25 cellular contexts compared by ENCODE assay signal in the genomic region with DNA sequence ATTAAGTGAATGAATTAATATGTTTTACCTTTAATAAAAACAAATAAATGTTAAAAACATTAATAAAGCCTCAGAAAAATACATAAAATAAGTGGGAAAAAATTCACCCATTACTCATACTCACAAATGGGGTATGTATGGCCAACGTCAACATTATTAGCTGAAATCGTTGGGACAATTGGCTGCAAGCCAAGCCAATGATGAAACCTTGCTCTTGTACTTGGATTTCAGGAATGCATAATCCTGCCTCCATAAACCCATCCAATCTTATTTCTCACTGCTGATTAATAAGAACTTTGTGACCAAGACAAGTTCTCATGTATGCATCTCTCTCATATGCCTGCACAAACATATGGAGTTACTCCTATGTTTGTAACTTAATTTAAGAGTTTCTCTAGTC. TPM values are rescaled to one million over a fixed set of nuclear protein-coding genes. Genes with fewer than 3 reads are reported as not detected.
A peak's percentile ranks its signal among the peaks of the same experiment; 100 is the strongest.
DNase-seq lines count a peak whose midpoint lies in the region; ATAC-seq and TF ChIP-seq lines count a peak whose summit lies in the region.
"Had no signal": no experiment of that assay in that cellular context is flagged by ENCODE, and none has a peak within 500 bp of the region (broad histone marks: within the 10 kb centered on the region; RNA-seq: fewer than 3 reads in every experiment).

No MANE protein-coding gene starts in this region.

- H3K4me1 Mint-ChIP-seq in natural killer cell treated with Interleukin-12 subunit alpha and Interleukin-12 subunit beta and Interleukin-15 and Interleukin-18, amount 100 ng/mL, for 72 hours (ENCODE audit: low read depth in 2 of 2) = no peaks in the 10 kb centered on the region
- H3K4me1 Mint-ChIP-seq: activated naive CD8-positive, alpha-beta T cell treated with anti-CD3 and anti-CD28 coated beads, Interleukin-2, amount 10 ng/mL, durations not matched to agents 7 days and 5 days; stimulated activated naive B cell treated with anti-CD40 and anti-IgM and Interleukin-4, amounts not matched to agents 10 μg/mL and 1 μg/mL and 100 μg/mL, for 72 hours had no signal

- no peaks in the 10 kb centered on the region for H3K36me3 Mint-ChIP-seq in natural killer cell treated with Interleukin-12 subunit alpha and Interleukin-12 subunit beta and Interleukin-15 and Interleukin-18, amount 100 ng/mL, for 72 hours
- H3K36me3 Mint-ChIP-seq: activated naive CD8-positive, alpha-beta T cell treated with anti-CD3 and anti-CD28 coated beads, Interleukin-2, amount 10 ng/mL, durations not matched to agents 7 days and 5 days; stimulated activated naive B cell treated with anti-CD40 and anti-IgM and Interleukin-4, amounts not matched to agents 10 μg/mL and 1 μg/mL and 100 μg/mL, for 72 hours had no signal

- H3K4me3 Mint-ChIP-seq in natural killer cell treated with Interleukin-12 subunit alpha and Interleukin-12 subunit beta and Interleukin-15 and Interleukin-18, amount 100 ng/mL, for 72 hours = no peak overlapping the region
- H3K4me3 Mint-ChIP-seq: activated naive CD8-positive, alpha-beta T cell treated with anti-CD3 and anti-CD28 coated beads, Interleukin-2, amount 10 ng/mL, durations not matched to agents 7 days and 5 days; CD4-positive, alpha-beta T cell; stimulated activated naive B cell treated with anti-CD40 and anti-IgM and Interleukin-4, amounts not matched to agents 10 μg/mL and 1 μg/mL and 100 μg/mL, for 72 hours had no signal

- peaks cover 6% of the 10 kb centered on the region for H3K9me3 Mint-ChIP-seq in natural killer cell treated with Interleukin-12 subunit alpha and Interleukin-12 subunit beta and Interleukin-15 and Interleukin-18, amount 100 ng/mL, for 72 hours

- intact Hi-C loops in posterior cingulate gyrus (cut with DNase I) = no loop called here

- no peak for TF ChIP-seq CTCF in choroid plexus epithelial cell (conservative IDR thresholded peaks at IDR 0.05; ENCODE audit: low read depth, low read length)

- H3K27ac Mint-ChIP-seq in natural killer cell treated with Interleukin-12 subunit alpha and Interleukin-12 subunit beta and Interleukin-15 and Interleukin-18, amount 100 ng/mL, for 72 hours = no peak overlapping the region
- H3K27ac Mint-ChIP-seq: activated naive CD8-positive, alpha-beta T cell treated with anti-CD3 and anti-CD28 coated beads, Interleukin-2, amount 10 ng/mL, durations not matched to agents 7 days and 5 days; activated T-helper 2 cell treated with anti-CD3 and anti-CD28 coated beads, Interferon-gamma antibody, Interleukin-2, Interleukin-4, amounts not matched to agents 10 μg/mL and 5 μg/mL and 100 μg/mL, durations not matched to agents 14 hours and 24 hours and 36 hours; CD4-positive, alpha-beta T cell; stimulated activated naive B cell treated with anti-CD40 and anti-IgM and Interleukin-4, amounts not matched to agents 10 μg/mL and 1 μg/mL and 100 μg/mL, for 72 hours had no signal

- no peaks in the 10 kb centered on the region for H3K27me3 Mint-ChIP-seq in natural killer cell treated with Interleukin-12 subunit alpha and Interleukin-12 subunit beta and Interleukin-15 and Interleukin-18, amount 100 ng/mL, for 72 hours
- H3K27me3 Mint-ChIP-seq: activated naive CD8-positive, alpha-beta T cell treated with anti-CD3 and anti-CD28 coated beads, Interleukin-2, amount 10 ng/mL, durations not matched to agents 7 days and 5 days; CD4-positive, alpha-beta T cell; stimulated activated naive B cell treated with anti-CD40 and anti-IgM and Interleukin-4, amounts not matched to agents 10 μg/mL and 1 μg/mL and 100 μg/mL, for 72 hours had no signal

- no peak overlapping the region for H3K4me3 ChIP-seq in choroid plexus epithelial cell (ENCODE audit: low read depth, low read length)
- H3K4me3 ChIP-seq: coronary artery, gastroesophageal sphincter, lower lobe of right lung, prostate gland, skin epidermis, thoracic aorta had no signal

- no peak for ATAC-seq in natural killer cell treated with Interleukin-12 subunit alpha and Interleukin-12 subunit beta and Interleukin-15 and Interleukin-18, amount 100 ng/mL, for 72 hours
- ATAC-seq in HG02870 (IDR thresholded peaks at IDR 0.05; ENCODE audit: unreplicated experiment) = no peak
- ATAC-seq: gastroesophageal sphincter; HCT116; lower lobe of right lung; stimulated activated naive B cell treated with anti-CD40 and anti-IgM and Interleukin-4, amounts not matched to agents 10 μg/mL and 1 μg/mL and 100 μg/mL, for 72 hours had no signal

- DNase-seq in HS-27A (ENCODE audit: low read depth) (peak; percentile 68), T1000 (lab: John Stamatoyannopoulos, UW) (peak; percentile 24), choroid plexus epithelial cell (ENCODE audit: low read depth) (peak; percentile 28), iris pigment epithelial cell (ENCODE audit: low read depth) (peak; percentile 56), NCI-H1694 treated with DMSO at 0.1 percent for 48 hours (lab: John Stamatoyannopoulos, UW) (no peak), posterior cingulate gyrus (no peak)
- no peak for DNase-seq in natural killer cell treated with Interleukin-12 subunit alpha and Interleukin-12 subunit beta and Interleukin-15 and Interleukin-18, amount 100 ng/mL, for 72 hours (ENCODE audit: low spot score)
- DNase-seq: activated CD4-positive, alpha-beta T cell treated with anti-CD3 and anti-CD28 coated beads, Interleukin-2, amount 50 U/mL, for 48 hours; activated CD4-positive, CD25-positive, alpha-beta regulatory T cell; activated CD8-positive, alpha-beta memory T cell treated with anti-CD3 and anti-CD28 coated beads, Interleukin-2, amount 50 U/mL, for 48 hours; activated naive CD8-positive, alpha-beta T cell treated with anti-CD3 and anti-CD28 coated beads, Interleukin-2, amount 10 ng/mL, durations not matched to agents 7 days and 5 days; CD4-positive, alpha-beta T cell; DMS153; GDM1; islet precursor cell; lower lobe of right lung; stimulated activated naive B cell treated with anti-CD40 and anti-IgM and Interleukin-4, amounts not matched to agents 10 μg/mL and 1 μg/mL and 100 μg/mL, for 72 hours had no signal

RNA-seq across cellular contexts. Expression of a gene that starts 35.3 kb away (rescaled TPM):
- not detected for total RNA-seq in natural killer cell treated with Interleukin-12 subunit alpha and Interleukin-12 subunit beta and Interleukin-15 and Interleukin-18, amount 100 ng/mL, for 72 hours
- total RNA-seq: activated naive CD8-positive, alpha-beta T cell treated with anti-CD3 and anti-CD28 coated beads, Interleukin-2, amount 10 ng/mL, durations not matched to agents 7 days and 5 days; activated T-helper 2 cell treated with anti-CD3 and anti-CD28 coated beads, Interferon-gamma antibody, Interleukin-2, Interleukin-4, amounts not matched to agents 10 μg/mL and 5 μg/mL and 100 μg/mL, durations not matched to agents 14 hours and 24 hours and 36 hours; CD4-positive, alpha-beta T cell had no signal

Comparison
In these comparisons a context has a peak if more than half of its experiments do, and no peak if none do; other contexts are left out.
1. DNase-seq: peak in HS-27A (single experiment), T1000 (single experiment), choroid plexus epithelial cell (single experiment) and iris pigment epithelial cell (single experiment); none in NCI-H1694 treated with DMSO at 0.1 percent for 48 hours (single experiment), natural killer cell treated with Interleukin-12 subunit alpha and Interleukin-12 subunit beta and Interleukin-15 and Interleukin-18, amount 100 ng/mL, for 72 hours (single experiment) and posterior cingulate gyrus (0 of 10).